8 cellular contexts compared by ENCODE assay signal in the genomic region with DNA sequence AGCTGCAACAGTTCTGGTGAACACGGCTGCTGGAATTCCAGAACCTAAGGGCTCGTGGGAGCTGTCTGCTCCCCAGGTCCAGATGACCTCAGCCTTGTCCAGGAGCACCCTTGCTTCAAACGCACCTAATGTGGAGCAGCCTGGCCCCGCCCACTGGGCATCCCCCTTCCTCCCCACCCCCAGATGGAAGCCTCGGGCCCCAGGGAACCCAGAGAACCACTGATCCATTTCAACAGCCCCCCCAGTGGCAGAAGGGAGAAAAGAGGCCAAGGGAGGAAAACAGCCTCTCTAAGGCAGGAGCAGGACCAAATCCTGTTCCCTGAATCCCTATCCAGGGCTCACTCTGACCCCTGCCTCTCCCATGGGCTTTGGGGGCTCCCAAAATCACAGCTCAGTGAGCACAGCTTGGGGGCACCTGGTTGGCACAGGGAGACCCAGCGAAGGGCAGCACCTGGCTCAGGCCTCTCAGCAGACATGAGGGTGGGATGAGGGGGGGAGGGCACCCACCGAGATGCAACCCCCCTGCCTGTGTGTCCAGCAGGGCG. TPM values are rescaled to one million over a fixed set of nuclear protein-coding genes. Genes with fewer than 3 reads are reported as not detected.
DNase-seq lines count a peak whose midpoint lies in the region; ATAC-seq, FAIRE-seq and TF ChIP-seq lines count a peak whose summit lies in the region.

No MANE protein-coding gene starts in this region.

- ATAC-seq in heart right ventricle, result peak in 2 of 8 donors; percentile 18 to 35

- peak; percentile 85 for DNase-seq in activated CD8-positive, alpha-beta memory T cell treated with anti-CD3 and anti-CD28 coated beads for 24 hours
- no peak for DNase-seq in activated CD8-positive, alpha-beta memory T cell treated with anti-CD3 and anti-CD28 coated beads, Interleukin-2, amount 50 U/mL, for 48 hours
- peak; percentile 73 for DNase-seq in activated CD8-positive, alpha-beta memory T cell treated with anti-CD3 and anti-CD28 coated beads, Interleukin-2, amount 50 U/mL, for 4 hours
- DNase-seq in heart right ventricle, result no peak
- DNase-seq in PC-9, result no peak
- no peak for DNase-seq in urothelium cell line (ENCODE audit: low spot score)
- DNase-seq in HPDE6-E6E7 (ENCODE audit: extremely low spot score), result no peak

- H3K9me2 ChIP-seq in PC-9 (ENCODE audit: insufficient read depth), result no peaks in the 10 kb centered on the region

- POLR2A ChIA-PET in PC-9 (lab: Charles Lee; ENCODE audit: unreplicated experiment), result no interaction called here

- no peaks in the 10 kb centered on the region for H4K20me1 ChIP-seq in PC-9 (ENCODE audit: insufficient read depth)

- intact Hi-C loops in heart right ventricle (cut with DNase I), result no loop called here
- intact Hi-C loops in PC-9 (cut with micrococcal nuclease; ENCODE audit: unreplicated experiment), result no loop called here

- BruUV-seq in PC-9 (replicated peaks; lab: Mats Ljungman, UMichigan), result no TSS peak

- FAIRE-seq in urothelium cell line (lab: Jason Lieb, UNC), result no peak

- H3K79me2 ChIP-seq in PC-9 (ENCODE audit: low read depth), result no peaks in the 10 kb centered on the region

- CTCF ChIA-PET in PC-9 (lab: Charles Lee), result no interaction called here

- H3K36me3 ChIP-seq in heart right ventricle (peaks cover 0 to 29% (median 0%) of the 10 kb centered on the region in 9 donors), PC-9 (ENCODE audit: low read depth) (no peaks in the 10 kb centered on the region)

- peak overlapping the region in 7 of 10 donors; percentile 23 to 96 (median 49) for H3K27ac ChIP-seq in heart right ventricle
- H3K27ac ChIP-seq in temporal lobe (ENCODE audit: low read depth, low read length), result peak overlapping the region; percentile 6
- no peak overlapping the region for H3K27ac ChIP-seq in PC-9

- WGBS in heart right ventricle, 2 donors, result 42 to 47% methylated on average over 8 of the region's 8 CpGs

- H3K4me2 ChIP-seq in PC-9, result no peak overlapping the region

- H3K27me3 ChIP-seq in heart right ventricle, result peaks cover 0 to 73% (median 50%) of the 10 kb centered on the region in 7 donors
- peaks cover 28% of the 10 kb centered on the region for H3K27me3 ChIP-seq in PC-9 (ENCODE audit: insufficient read depth, low read depth)

- H3F3A ChIP-seq in PC-9 (ENCODE audit: insufficient read depth, low read depth), result no peaks in the 10 kb centered on the region

- TF ChIP-seq CTCF in heart right ventricle (IDR thresholded peaks at IDR 0.05), result peak in 2 of 9 donors; percentile 8 to 55
- TF ChIP-seq CTCF in PC-9 (conservative IDR thresholded peaks at IDR 0.05), result no peak

- no peak overlapping the region for H2AFZ ChIP-seq in PC-9

- no peaks in the 10 kb centered on the region for H3K9me3 ChIP-seq in heart right ventricle
- H3K9me3 ChIP-seq in PC-9 (ENCODE audit: insufficient read depth, low read depth), result no peaks in the 10 kb centered on the region

- H3K4me1 ChIP-seq in heart right ventricle (peaks cover 0 to 49% (median 4%) of the 10 kb centered on the region in 9 donors), PC-9 (replicated peaks; ENCODE audit: insufficient read depth) (peaks cover 6% of the 10 kb centered on the region; the same call in 1 of the 2 replicates)

- H3K4me3 ChIP-seq in heart right ventricle (peak overlapping the region in 8 of 10 donors; percentile 14 to 75 (median 36)), PC-9 (no peak overlapping the region)

RNA-seq across cellular contexts. Expression of a gene that starts 1.2 kb away (rescaled TPM):
- total RNA-seq in heart right ventricle (10 to 100 TPM in 1 of 10 donors, 1 to 10 TPM in 9; 1.8 to 29.3 (median 4.8) TPM), temporal lobe (0.98 TPM), PC-9 (2021) (not detected in 2 replicates)
- 1 to 10 TPM; 2.1 to 4.0 TPM for polyA plus RNA-seq in heart right ventricle

RNA-seq across cellular contexts. Expression of a gene that starts 39.4 kb away (rescaled TPM):
- total RNA-seq in heart right ventricle (10 to 100 TPM in 1 of 10 donors, 1 to 10 TPM in 9; 1.1 to 37.1 (median 3.5) TPM), temporal lobe (0.25 TPM), PC-9 (2021) (79.9 and 90.5 TPM in 2 replicates)
- 1 to 10 TPM; 1.4 to 5.0 TPM for polyA plus RNA-seq in heart right ventricle

Comparison
In these comparisons a context has a peak if more than half of its experiments do, and no peak if none do; other contexts are left out.
1. DNase-seq: peak in activated CD8-positive, alpha-beta memory T cell treated with anti-CD3 and anti-CD28 coated beads for 24 hours (single experiment) and activated CD8-positive, alpha-beta memory T cell treated with anti-CD3 and anti-CD28 coated beads, Interleukin-2, amount 50 U/mL, for 4 hours (single experiment); none in activated CD8-positive, alpha-beta memory T cell treated with anti-CD3 and anti-CD28 coated beads, Interleukin-2, amount 50 U/mL, for 48 hours (single experiment), heart right ventricle (0 of 2), PC-9 (0 of 2), urothelium cell line (single experiment) and HPDE6-E6E7 (single experiment).